In the genomic region with DNA sequence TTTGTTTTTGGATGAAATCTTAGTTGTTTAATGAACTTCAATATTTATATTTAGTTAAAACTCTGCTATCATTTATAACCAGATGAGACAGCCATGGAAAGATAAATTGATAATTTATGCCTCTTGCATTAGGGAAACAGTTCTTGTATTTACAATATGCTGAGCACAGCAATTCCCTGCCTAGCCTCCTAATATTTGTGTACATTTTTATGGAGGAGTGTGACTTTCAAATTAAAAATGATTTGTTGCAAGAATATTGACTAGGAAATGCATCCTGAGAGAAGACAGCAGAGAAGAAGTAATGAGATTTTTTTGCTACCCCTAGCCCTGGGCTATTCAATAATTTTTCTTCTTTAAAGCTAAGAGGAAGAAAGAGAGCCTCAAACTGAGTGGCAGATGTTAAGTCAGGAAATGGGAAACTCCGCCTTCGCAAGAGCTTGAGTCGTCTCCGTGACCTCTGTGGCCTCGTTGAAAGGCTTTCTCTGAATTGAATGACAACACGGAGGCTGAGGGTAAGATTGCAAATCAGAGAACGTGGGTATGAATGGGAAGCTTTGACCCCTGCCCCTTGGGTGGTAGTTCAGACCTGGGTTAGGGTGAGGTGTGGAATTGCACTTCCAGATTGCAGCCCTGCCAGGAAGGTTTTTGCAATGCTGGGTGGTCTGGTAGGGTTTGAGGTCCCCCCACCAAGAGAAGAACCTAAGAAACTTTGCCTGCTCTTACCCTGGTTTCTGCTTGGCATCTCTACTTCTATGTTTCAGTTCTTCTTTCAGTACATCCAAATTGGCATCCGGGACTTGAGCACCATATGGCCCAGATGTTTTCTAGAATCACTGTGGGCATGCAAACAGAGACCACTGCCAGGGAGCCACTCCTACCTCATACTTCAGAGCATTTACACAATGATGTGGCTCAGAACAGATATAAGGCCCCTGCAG, we compare ENCODE assay signal across 9 cellular contexts.
DNase-seq lines count a peak whose midpoint lies in the region; ATAC-seq, FAIRE-seq and TF ChIP-seq lines count a peak whose summit lies in the region.
"Had no signal": no experiment of that assay in that cellular context is flagged by ENCODE, and none has a peak within 500 bp of the region (broad histone marks: within the 10 kb centered on the region; RNA-seq: fewer than 3 reads in every experiment).

No MANE protein-coding gene starts in this region.

- no peak for TF ChIP-seq POLR2A in GM12878 (IDR thresholded peaks at IDR 0.05; ENCODE audit: low read depth, low read length)
- no peak for TF ChIP-seq POLR2A in thyroid gland (IDR thresholded peaks at IDR 0.05)

- intact Hi-C loops in GM12878 (cut with micrococcal nuclease; ENCODE audit: unreplicated experiment): loop anchor here (10.0 kb wide), 1 partner anchor 1909 kb away; the partner anchor contains the start of gene DAPL1
- intact Hi-C loops in thyroid gland (cut with DNase I): no loop called here

- peaks cover 7% of the 10 kb centered on the region; the same call in 1 of the 2 replicates for H3K9me3 ChIP-seq in Loucy (ENCODE audit: insufficient read depth, low read depth, low read length)
- H3K9me3 ChIP-seq in GM12878 (replicated peaks; ENCODE audit: control insufficient read depth, insufficient read depth, low read length): no peaks in the 10 kb centered on the region
- H3K9me3 ChIP-seq in thyroid gland: no peaks in the 10 kb centered on the region

- H3K27ac ChIP-seq in GM12878 (ENCODE audit: control insufficient read depth, insufficient read depth) (no peak overlapping the region), thyroid gland (no peak overlapping the region)
- H3K27ac ChIP-seq: VCaP had no signal

- SMC1A ChIA-PET in GM12878 (lab: Charles Lee; ENCODE audit: uncharacterized antibody, unreplicated experiment): no interaction called here

- POLR2A ChIA-PET in GM12878 (lab: Charles Lee): no interaction called here

- H3F3A ChIP-seq in Loucy (ENCODE audit: low read depth): no peaks in the 10 kb centered on the region

- peak overlapping the region; percentile 22 for H2AFZ ChIP-seq in Loucy (ENCODE audit: low read length)
- H2AFZ ChIP-seq in GM12878 (ENCODE audit: control insufficient read depth, low read depth, low read length): peak overlapping the region; percentile 37; the same call in 1 of the 2 replicates

- TF ChIP-seq RAD21 in GM12878 (IDR thresholded peaks at IDR 0.05; ENCODE audit: insufficient read depth, low read depth, low read length): no peak

- peak; percentile 79 for DNase-seq in SIG-M5 treated with dmso at 0.1 percent for 504 hours (lab: John Stamatoyannopoulos, UW; ENCODE audit: unreplicated experiment)
- DNase-seq in SIG-M5 (lab: John Stamatoyannopoulos, UW): no peak
- DNase-seq in GM12878 (ENCODE audit: low read depth, low spot score): peak; percentile 57
- DNase-seq in stimulated activated CD8-positive, alpha-beta memory T cell treated with anti-CD3 and anti-CD28 coated beads, Interleukin-4, amount 100 ng/mL, for 48 hours: peak; percentile 26
- DNase-seq in HUDEP-2 (lab: John Stamatoyannopoulos, UW; ENCODE audit: unreplicated experiment in 76 of 76): no peak
- DNase-seq in thyroid gland: no peak

- no peak for FAIRE-seq in GM12878 (lab: Jason Lieb, UNC)

- no peak overlapping the region for H3K4me3 ChIP-seq in Loucy (ENCODE audit: low read length, poor library complexity, severe bottlenecking)
- no peak overlapping the region for H3K4me3 ChIP-seq in GM12878
- no peak overlapping the region for H3K4me3 ChIP-seq in thyroid gland (replicated peaks in 1 of 3)

- BruUV-seq in GM12878 (replicated peaks; lab: Mats Ljungman, UMichigan): no TSS peak

- no peak for TF ChIP-seq EP300 in GM12878 (IDR thresholded peaks at IDR 0.05; ENCODE audit: borderline replicate concordance in 1 of 2, control insufficient read depth in 1 of 2, low read depth in 2 of 2, low read length in 2 of 2)

- TF ChIP-seq CTCF in Loucy (conservative IDR thresholded peaks at IDR 0.05; ENCODE audit: low read length): no peak
- no peak for TF ChIP-seq CTCF in GM12878 (IDR thresholded peaks at IDR 0.05 in 2 of 3, conservative IDR thresholded peaks at IDR 0.05 in 1 of 3; ENCODE audit: control insufficient read depth in 2 of 3, extremely low read depth in 1 of 3, insufficient read depth in 1 of 3, low read depth in 3 of 3, low read length in 3 of 3)
- TF ChIP-seq CTCF in thyroid gland (IDR thresholded peaks at IDR 0.05): no peak

- RAD21 ChIA-PET in GM12878 (lab: Charles Lee; ENCODE audit: unreplicated experiment): no interaction called here

- ATAC-seq in HG02588 (IDR thresholded peaks at IDR 0.05; ENCODE audit: unreplicated experiment) (peak; percentile 89), GM12878 (peak; percentile 93)

- peaks cover 11% of the 10 kb centered on the region for H3K4me1 ChIP-seq in Loucy (ENCODE audit: insufficient read depth, low read length, poor library complexity, severe bottlenecking)
- H3K4me1 ChIP-seq in GM12878 (ENCODE audit: control insufficient read depth, insufficient read depth, low read length): peaks cover 5% of the 10 kb centered on the region; the same call in 1 of the 2 replicates
- H3K4me1 ChIP-seq in thyroid gland: no peaks in the 10 kb centered on the region

- no peaks in the 10 kb centered on the region for H3K9me2 ChIP-seq in Loucy (replicated peaks; ENCODE audit: low read depth, low read length)

- H3K79me2 ChIP-seq in Loucy (ENCODE audit: insufficient read depth, low read length) (no peaks in the 10 kb centered on the region), GM12878 (ENCODE audit: control insufficient read depth, insufficient read depth, low read length) (no peaks in the 10 kb centered on the region)

- CTCF ChIA-PET in GM12878 (lab: Yijun Ruan, JAX): interaction anchor here (0.5 to 1.6 kb wide), 2 partner anchors 11 to 92 kb away, joined by 3 read pairs; no protein-coding TSS in a partner anchor

- no peaks in the 10 kb centered on the region for H4K20me1 ChIP-seq in Loucy (ENCODE audit: insufficient read depth, low read length, poor library complexity, severe bottlenecking)
- no peaks in the 10 kb centered on the region for H4K20me1 ChIP-seq in GM12878 (ENCODE audit: control insufficient read depth, insufficient read depth)

- no peaks in the 10 kb centered on the region for H3K36me3 ChIP-seq in Loucy (ENCODE audit: insufficient read depth, low read length)
- no peaks in the 10 kb centered on the region for H3K36me3 ChIP-seq in GM12878 (ENCODE audit: control insufficient read depth in 2 of 2, insufficient read depth in 2 of 2, low read length in 1 of 2)
- H3K36me3 ChIP-seq in thyroid gland: no peaks in the 10 kb centered on the region

- H3K9ac ChIP-seq in Loucy (ENCODE audit: low read depth, low read length, poor library complexity, severe bottlenecking): no peak overlapping the region
- H3K9ac ChIP-seq in GM12878 (ENCODE audit: control insufficient read depth, insufficient read depth, low read length): no peak overlapping the region

- no peaks in the 10 kb centered on the region for H3K27me3 ChIP-seq in Loucy (ENCODE audit: insufficient read depth, low read length, poor library complexity, severe bottlenecking)
- no peaks in the 10 kb centered on the region for H3K27me3 ChIP-seq in GM12878 (replicated peaks in 1 of 2; ENCODE audit: control insufficient read depth in 2 of 2, insufficient read depth in 2 of 2, low read length in 1 of 2)
- no peaks in the 10 kb centered on the region for H3K27me3 ChIP-seq in thyroid gland

- in situ Hi-C loops in GM12878 (cut with MboI): no loop called here

- WGBS in GM12878 (ENCODE audit: insufficient coverage, insufficient replicate concordance, low lambda C conversion rate, missing lambda C conversion rate): 17% methylated on average over 8 of the region's 8 CpGs
- 52 to 59% methylated on average over 8 of the region's 8 CpGs for WGBS in thyroid gland, 2 donors

- peak overlapping the region; percentile 12 for H3K4me2 ChIP-seq in Loucy (ENCODE audit: low read depth, low read length, poor library complexity, severe bottlenecking)
- peak overlapping the region; percentile 66 for H3K4me2 ChIP-seq in GM12878 (ENCODE audit: control insufficient read depth, insufficient read depth)

TF ChIP-seq in GM12878, 131 proteins besides CTCF, POLR2A, EP300 and RAD21:
- TF ChIP-seq USF2 (IDR thresholded peaks at IDR 0.05; ENCODE audit: borderline replicate concordance, low read depth, low read length): no peak
- peak; percentile 37; the same call in 1 of the 2 replicates for TF ChIP-seq IKZF1 (conservative IDR thresholded peaks at IDR 0.05)
- no peak for TF ChIP-seq KDM1A (IDR thresholded peaks at IDR 0.05; ENCODE audit: borderline replicate concordance)
- TF ChIP-seq DPF2 (IDR thresholded peaks at IDR 0.05): 0 out of 2 replicates have a peak, but pooled peaks have one; percentile 26
- no peak for TF ChIP-seq MEF2B (IDR thresholded peaks at IDR 0.05; ENCODE audit: partially characterized antibody, poor library complexity, severe bottlenecking)
- TF ChIP-seq SUZ12 (IDR thresholded peaks at IDR 0.05; ENCODE audit: unreplicated experiment): no peak
- TF ChIP-seq NR2F1 (conservative IDR thresholded peaks at IDR 0.05): peak; percentile 92
- peak; percentile 40; the same call in 1 of the 2 replicates for TF ChIP-seq SPI1 (IDR thresholded peaks at IDR 0.05; ENCODE audit: borderline replicate concordance, insufficient read depth, low read depth, low read length)
- TF ChIP-seq, protein P1, sequence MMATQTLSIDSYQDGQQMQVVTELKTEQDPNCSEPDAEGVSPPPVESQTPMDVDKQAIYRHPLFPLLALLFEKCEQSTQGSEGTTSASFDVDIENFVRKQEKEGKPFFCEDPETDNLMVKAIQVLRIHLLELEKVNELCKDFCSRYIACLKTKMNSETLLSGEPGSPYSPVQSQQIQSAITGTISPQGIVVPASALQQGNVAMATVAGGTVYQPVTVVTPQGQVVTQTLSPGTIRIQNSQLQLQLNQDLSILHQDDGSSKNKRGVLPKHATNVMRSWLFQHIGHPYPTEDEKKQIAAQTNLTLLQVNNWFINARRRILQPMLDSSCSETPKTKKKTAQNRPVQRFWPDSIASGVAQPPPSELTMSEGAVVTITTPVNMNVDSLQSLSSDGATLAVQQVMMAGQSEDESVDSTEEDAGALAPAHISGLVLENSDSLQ (IDR thresholded peaks at IDR 0.05): peak; percentile 25; the same call in 1 of the 2 replicates
- TF ChIP-seq KLF5 (IDR thresholded peaks at IDR 0.05; ENCODE audit: partially characterized antibody): no peak
TF ChIP-seq in GM12878: peak in this region for 5.

Comparison
In these comparisons a context has a peak if more than half of its experiments do, and no peak if none do; other contexts are left out.
1. DNase-seq: peak in SIG-M5 treated with dmso at 0.1 percent for 504 hours (single experiment), GM12878 (single experiment) and stimulated activated CD8-positive, alpha-beta memory T cell treated with anti-CD3 and anti-CD28 coated beads, Interleukin-4, amount 100 ng/mL, for 48 hours (single experiment); none in SIG-M5 (single experiment), HUDEP-2 (0 of 76) and thyroid gland (0 of 2).